ENCODE assay signal across 8 cellular contexts in genomic region chr19:510606-511100, GRCh38. TPM values are rescaled to one million over a fixed set of nuclear protein-coding genes. Genes with fewer than 3 reads are reported as not detected.
DNase-seq lines count a peak whose midpoint lies in the region; ATAC-seq lines count a peak whose summit lies in the region.

No MANE protein-coding gene starts in this region.

- DNase-seq in HT1080 (ENCODE audit: low read depth) (peak; percentile 86), NOMO-1 treated with DMSO at 0.1 percent for 48 hours (lab: John Stamatoyannopoulos, UW; ENCODE audit: unreplicated experiment) (peak; percentile 85), mesenteric fat pad (ENCODE audit: low spot score) (peak; percentile 93)
- peak; percentile 97 for DNase-seq in activated CD8-positive, alpha-beta memory T cell treated with anti-CD3 and anti-CD28 coated beads, Interleukin-2, amount 10 ng/mL, durations not matched to agents 7 days and 5 days
- DNase-seq in stimulated activated CD8-positive, alpha-beta memory T cell treated with anti-CD3 and anti-CD28 coated beads, Interleukin-15, amount 100 ng/mL, for 24 hours (ENCODE audit: low read depth) = peak; percentile 73

- peaks cover 44% of the 10 kb centered on the region for H3K4me1 Mint-ChIP-seq in activated CD8-positive, alpha-beta memory T cell treated with anti-CD3 and anti-CD28 coated beads, Interleukin-2, amount 10 ng/mL, durations not matched to agents 7 days and 5 days

- no peaks in the 10 kb centered on the region; the same call in 1 of the 2 replicates for H3K36me3 ChIP-seq in ES-I3 (ENCODE audit: insufficient read depth, low read length)
- H3K36me3 ChIP-seq in endocrine pancreas (ENCODE audit: control insufficient read depth, insufficient read depth, low read length) = no peaks in the 10 kb centered on the region

- CTCF ChIA-PET in activated CD8-positive, alpha-beta memory T cell treated with anti-CD3 and anti-CD28 coated beads, Interleukin-2, amount 10 ng/mL, durations not matched to agents 7 days and 5 days (lab: Charles Lee) = interaction anchor here (0.7 to 4.3 kb wide), 39 partner anchors 8 to 1095 kb away, joined by 3 to 94 read pairs (median 4); partner anchors contain the start of genes CDC34, GZMM, POLRMT and RNF126

- H3K36me3 Mint-ChIP-seq in activated CD8-positive, alpha-beta memory T cell treated with anti-CD3 and anti-CD28 coated beads, Interleukin-2, amount 10 ng/mL, durations not matched to agents 7 days and 5 days = peaks cover 10% of the 10 kb centered on the region

- H3K27me3 Mint-ChIP-seq in activated CD8-positive, alpha-beta memory T cell treated with anti-CD3 and anti-CD28 coated beads, Interleukin-2, amount 10 ng/mL, durations not matched to agents 7 days and 5 days = no peaks in the 10 kb centered on the region

- H3K27ac Mint-ChIP-seq in activated CD8-positive, alpha-beta memory T cell treated with anti-CD3 and anti-CD28 coated beads, Interleukin-2, amount 10 ng/mL, durations not matched to agents 7 days and 5 days = peak overlapping the region; percentile 94

- H3K9me3 ChIP-seq in ES-I3 (ENCODE audit: control insufficient read depth, insufficient read depth, low read length) (no peaks in the 10 kb centered on the region; the same call in 1 of the 2 replicates), endocrine pancreas (ENCODE audit: control insufficient read depth, low read length) (no peaks in the 10 kb centered on the region)

- H3K4me1 ChIP-seq in ES-I3 (ENCODE audit: insufficient read depth, low read length) (no peaks in the 10 kb centered on the region), endocrine pancreas (ENCODE audit: control insufficient read depth, insufficient read depth, low read length) (no peaks in the 10 kb centered on the region)

- H3K4me3 ChIP-seq in endocrine pancreas (ENCODE audit: control insufficient read depth, insufficient read depth, low read length) = no peak overlapping the region

- no peaks in the 10 kb centered on the region for H3K9me3 Mint-ChIP-seq in activated CD8-positive, alpha-beta memory T cell treated with anti-CD3 and anti-CD28 coated beads, Interleukin-2, amount 10 ng/mL, durations not matched to agents 7 days and 5 days (ENCODE audit: low read depth)

- H3K9ac ChIP-seq in ES-I3 (ENCODE audit: low read depth, low read length) (peak overlapping the region; percentile 31; the same call in 1 of the 2 replicates), endocrine pancreas (ENCODE audit: control insufficient read depth, insufficient read depth, low read length) (peak overlapping the region; percentile 50)

- H3K4me3 Mint-ChIP-seq in activated CD8-positive, alpha-beta memory T cell treated with anti-CD3 and anti-CD28 coated beads, Interleukin-2, amount 10 ng/mL, durations not matched to agents 7 days and 5 days = peak overlapping the region; percentile 73

- no peaks in the 10 kb centered on the region for H3K27me3 ChIP-seq in endocrine pancreas (ENCODE audit: control insufficient read depth, insufficient read depth, low read length)

- peak; percentile 60 for ATAC-seq in activated CD8-positive, alpha-beta memory T cell treated with anti-CD3 and anti-CD28 coated beads, Interleukin-2, amount 10 ng/mL, durations not matched to agents 7 days and 5 days
- ATAC-seq in GM21447 (IDR thresholded peaks at IDR 0.05; ENCODE audit: unreplicated experiment) = no peak

RNA-seq across cellular contexts. Expression of gene TPGS1, which starts 3.4 kb away (rescaled TPM):
- total RNA-seq in HT1080 (2014; rRNA removed; shearing (Covaris generic)) = 40.7 and 48.2 TPM in 2 replicates
- 24.0 and 37.4 TPM in 2 replicates for polyA plus RNA-seq in HT1080 (2015; cell fraction: cytosol; rRNA removed)
- polyA plus RNA-seq in HT1080 (2015; cell fraction: nucleus; rRNA removed) = 20.6 and 23.8 TPM in 2 replicates
- total RNA-seq in activated CD8-positive, alpha-beta memory T cell treated with anti-CD3 and anti-CD28 coated beads, Interleukin-2, amount 10 ng/mL, durations not matched to agents 7 days and 5 days = 10 to 100 TPM; 19.4 to 21.6 TPM
- total RNA-seq in mesenteric fat pad = 20.3 TPM

RNA-seq across cellular contexts. Expression of gene MADCAM1, which starts 14.4 kb away (rescaled TPM):
- not detected in 2 replicates for total RNA-seq in HT1080 (2014; rRNA removed; shearing (Covaris generic))
- polyA plus RNA-seq in HT1080 (2015; cell fraction: cytosol; rRNA removed) = not detected in 2 replicates
- 0.79 and 1.0 TPM in 2 replicates for polyA plus RNA-seq in HT1080 (2015; cell fraction: nucleus; rRNA removed)
- total RNA-seq in activated CD8-positive, alpha-beta memory T cell treated with anti-CD3 and anti-CD28 coated beads, Interleukin-2, amount 10 ng/mL, durations not matched to agents 7 days and 5 days = under 1 TPM; 0.16 to 0.44 TPM
- 1.7 TPM for total RNA-seq in mesenteric fat pad

RNA-seq across cellular contexts. Expression of gene CDC34, which starts 20.9 kb away (rescaled TPM):
- 107 and 110 TPM in 2 replicates for total RNA-seq in HT1080 (2014; rRNA removed; shearing (Covaris generic))
- polyA plus RNA-seq in HT1080 (2015; cell fraction: cytosol; rRNA removed) = 51.4 and 65.4 TPM in 2 replicates
- polyA plus RNA-seq in HT1080 (2015; cell fraction: nucleus; rRNA removed) = 31.6 and 41.6 TPM in 2 replicates
- total RNA-seq in activated CD8-positive, alpha-beta memory T cell treated with anti-CD3 and anti-CD28 coated beads, Interleukin-2, amount 10 ng/mL, durations not matched to agents 7 days and 5 days = 10 to 100 TPM; 58.3 to 58.9 TPM
- 53.7 TPM for total RNA-seq in mesenteric fat pad

RNA-seq across cellular contexts. Expression of gene GZMM, which starts 33.2 kb away (rescaled TPM):
- total RNA-seq in HT1080 (2014; rRNA removed; shearing (Covaris generic)) = not detected in 2 replicates
- polyA plus RNA-seq in HT1080 (2015; cell fraction: cytosol; rRNA removed) = not detected in 2 replicates
- not detected in 2 replicates for polyA plus RNA-seq in HT1080 (2015; cell fraction: nucleus; rRNA removed)
- total RNA-seq in activated CD8-positive, alpha-beta memory T cell treated with anti-CD3 and anti-CD28 coated beads, Interleukin-2, amount 10 ng/mL, durations not matched to agents 7 days and 5 days = 10 to 100 TPM; 46.9 to 76.3 TPM
- 0.74 TPM for total RNA-seq in mesenteric fat pad

RNA-seq across cellular contexts. Expression of gene SHC2, which starts 49.8 kb away (rescaled TPM):
- total RNA-seq in HT1080 (2014; rRNA removed; shearing (Covaris generic)) = 0.03 TPM in 1 of 2 replicates, not detected in the other
- 0.03 TPM in 1 of 2 replicates, not detected in the other for polyA plus RNA-seq in HT1080 (2015; cell fraction: cytosol; rRNA removed)
- polyA plus RNA-seq in HT1080 (2015; cell fraction: nucleus; rRNA removed) = 0.25 and 0.49 TPM in 2 replicates
- total RNA-seq in activated CD8-positive, alpha-beta memory T cell treated with anti-CD3 and anti-CD28 coated beads, Interleukin-2, amount 10 ng/mL, durations not matched to agents 7 days and 5 days = not detected
- 29.1 TPM for total RNA-seq in mesenteric fat pad
